ENCODE assay signal across 8 cellular contexts in the genomic region with DNA sequence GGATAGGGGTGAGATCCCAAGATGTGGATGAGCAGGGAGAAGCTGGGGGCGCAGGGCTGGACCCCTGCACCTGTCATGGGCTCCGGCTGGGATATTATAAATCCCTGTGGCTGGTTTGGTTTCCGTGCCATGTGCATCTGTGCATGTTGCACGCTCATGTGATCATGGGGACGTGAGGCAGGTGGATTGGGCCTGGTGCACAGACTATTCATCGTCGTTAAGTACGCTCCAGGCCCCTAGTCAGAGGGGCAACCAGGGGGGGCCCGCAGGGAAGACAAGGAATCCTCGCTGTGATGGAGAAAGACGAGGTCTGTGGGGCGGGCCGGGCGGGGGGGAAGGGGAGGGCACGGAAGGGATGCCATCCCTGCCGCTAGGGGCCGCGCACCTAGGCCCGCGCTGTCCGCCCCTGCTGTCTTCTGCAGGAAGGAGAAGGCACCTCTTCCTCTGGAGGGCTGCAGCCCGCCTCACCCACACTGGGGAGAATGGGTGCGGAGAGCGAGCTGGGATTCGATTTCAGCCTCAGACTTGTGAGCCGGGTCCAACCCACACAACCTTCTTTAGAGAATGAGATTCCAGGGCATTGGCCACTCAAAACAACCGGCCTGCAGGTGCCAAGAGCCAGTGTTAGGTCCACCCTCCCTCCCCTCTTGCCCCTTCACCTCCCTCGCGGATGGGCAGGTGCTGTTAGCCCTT. TPM values are rescaled to one million over a fixed set of nuclear protein-coding genes. Genes with fewer than 3 reads are reported as not detected.
DNase-seq lines count a peak whose midpoint lies in the region; ATAC-seq and TF ChIP-seq lines count a peak whose summit lies in the region.

No MANE protein-coding gene starts in this region.

- peaks cover 16 to 22% of the 10 kb centered on the region in 2 donors for H3K4me1 Mint-ChIP-seq in effector memory CD8-positive, alpha-beta T cell (ENCODE audit: low read depth in 2 of 2)

- H3K23ac ChIP-seq in neuronal stem cell (ENCODE audit: low read depth, low read length, poor library complexity), result no peak overlapping the region

- H4K91ac ChIP-seq in neuronal stem cell (ENCODE audit: low read depth, low read length, poor library complexity), result peak overlapping the region; percentile 22

- H3K4me3 ChIP-seq in H7 (ENCODE audit: insufficient read depth, low read depth, low read length), result peak overlapping the region; percentile 56
- peak overlapping the region; percentile 79 to 87 for H3K4me3 ChIP-seq in neuronal stem cell (ENCODE audit: low read length in 2 of 2)

- H3K4me2 ChIP-seq in neuronal stem cell (ENCODE audit: insufficient read depth, low read length, poor library complexity, severe bottlenecking), result peak overlapping the region; percentile 98

- no peaks in the 10 kb centered on the region for H3K9me3 Mint-ChIP-seq in effector memory CD8-positive, alpha-beta T cell

- no peaks in the 10 kb centered on the region for H3K9me3 ChIP-seq in neuronal stem cell (replicated peaks in 1 of 2; ENCODE audit: control insufficient read depth in 2 of 2, insufficient read depth in 1 of 2, low read depth in 1 of 2, low read length in 2 of 2)

- peak overlapping the region; percentile 93 to 96 for H3K4me3 Mint-ChIP-seq in effector memory CD8-positive, alpha-beta T cell

- H3K18ac ChIP-seq in neuronal stem cell (ENCODE audit: low read length), result peak overlapping the region; percentile 87

- H3K4me1 ChIP-seq in neuronal stem cell (ENCODE audit: control insufficient read depth in 2 of 2, insufficient read depth in 1 of 2, low read depth in 1 of 2, low read length in 2 of 2), result peaks cover 12 to 13% of the 10 kb centered on the region in 2 donors
- H3K4me1 ChIP-seq in foreskin keratinocyte, result peaks cover 10% of the 10 kb centered on the region

- peak overlapping the region; percentile 60 for H2BK15ac ChIP-seq in neuronal stem cell (ENCODE audit: low read length)

- H3K4ac ChIP-seq in neuronal stem cell (ENCODE audit: low read length), result no peak overlapping the region

- H3K27me3 Mint-ChIP-seq in effector memory CD8-positive, alpha-beta T cell, result no peaks in the 10 kb centered on the region

- H2AFZ ChIP-seq in neuronal stem cell (ENCODE audit: low read length), result peak overlapping the region; percentile 98

- H3K36me3 ChIP-seq in H7 (replicated peaks; ENCODE audit: control insufficient read depth, insufficient read depth, low read length) (peaks cover 19% of the 10 kb centered on the region), neuronal stem cell (replicated peaks in 1 of 2; ENCODE audit: control insufficient read depth in 2 of 2, insufficient read depth in 2 of 2, low read length in 2 of 2) (peaks cover 17 to 20% of the 10 kb centered on the region in 2 donors)

- peak overlapping the region in 1 of 2 donors; percentile 90 for H3K27ac Mint-ChIP-seq in effector memory CD8-positive, alpha-beta T cell

- H3K14ac ChIP-seq in neuronal stem cell (ENCODE audit: low read length), result no peak overlapping the region

- H3K27me3 ChIP-seq in H7 (ENCODE audit: control insufficient read depth, insufficient read depth, low read length) (no peaks in the 10 kb centered on the region; the same call in 1 of the 2 replicates), neuronal stem cell (ENCODE audit: control insufficient read depth in 3 of 3, insufficient read depth in 3 of 3, low read depth in 1 of 3, low read length in 3 of 3) (peaks cover 0 to 15% (median 0%) of the 10 kb centered on the region in 3 experiments), foreskin keratinocyte (peaks cover 2% of the 10 kb centered on the region)

- H2AK5ac ChIP-seq in neuronal stem cell (ENCODE audit: low read depth, low read length), result peak overlapping the region; percentile 90

- peak overlapping the region; percentile 91 for H3K9ac ChIP-seq in neuronal stem cell (ENCODE audit: low read depth, low read length, poor library complexity)

- no peak overlapping the region for H4K8ac ChIP-seq in neuronal stem cell (ENCODE audit: low read depth, low read length)

- DNase-seq in H7 (peak; percentile 93), RPMI8226 (peak; percentile 75), neuronal stem cell (ENCODE audit: low spot score) (peak; percentile 30), D341Med (ENCODE audit: low spot score) (no peak), foreskin keratinocyte (no peak), COR-L47 (lab: John Stamatoyannopoulos, UW) (no peak)
- no peak for DNase-seq in effector memory CD8-positive, alpha-beta T cell
- no peak for DNase-seq in activated CD4-positive, CD25-positive, alpha-beta regulatory T cell (lab: John Stamatoyannopoulos, UW)

- H2BK120ac ChIP-seq in neuronal stem cell (ENCODE audit: low read depth, low read length), result no peak overlapping the region

- no peak for ATAC-seq in effector memory CD8-positive, alpha-beta T cell (replicated peaks)
- ATAC-seq in foreskin keratinocyte, result no peak

- no peak for TF ChIP-seq CTCF in foreskin keratinocyte (conservative IDR thresholded peaks at IDR 0.05)

- peak overlapping the region; percentile 74 for H3K27ac ChIP-seq in neuronal stem cell (replicated peaks; ENCODE audit: low read length)
- H3K27ac ChIP-seq in foreskin keratinocyte, result no peak overlapping the region

- H3K79me1 ChIP-seq in neuronal stem cell (ENCODE audit: low read depth, low read length), result peaks cover 4% of the 10 kb centered on the region

- peak overlapping the region; percentile 97 for H2BK12ac ChIP-seq in neuronal stem cell (ENCODE audit: low read length)

- WGBS in neuronal stem cell (ENCODE audit: extremely low coverage in 2 of 2, insufficient read length in 2 of 2, insufficient replicate concordance in 1 of 2), 2 donors, result no CpG with 5 or more reads among the region's 29 CpGs

- peak overlapping the region; percentile 29 for H2BK5ac ChIP-seq in neuronal stem cell (ENCODE audit: low read length)

- peaks cover 13% of the 10 kb centered on the region for H3K36me3 Mint-ChIP-seq in effector memory CD8-positive, alpha-beta T cell (ENCODE audit: insufficient read depth)

RNA-seq across cellular contexts. Expression of a gene that starts 0.8 kb away (rescaled TPM):
- total RNA-seq in H7 (2014; rRNA removed; shearing (Covaris generic)), result 144 and 157 TPM in 2 replicates
- polyA plus RNA-seq in neuronal stem cell (2013, experiment 1 of 2), result 23.6 TPM
- polyA plus RNA-seq in neuronal stem cell (2013, experiment 2 of 2), result 22.6 TPM
- total RNA-seq in foreskin keratinocyte, result 30.5 and 38.9 TPM in 2 replicates
- polyA plus RNA-seq in foreskin keratinocyte, result 7.3 and 10.7 TPM in 2 replicates

Comparison
In these comparisons a context has a peak if more than half of its experiments do, and no peak if none do; other contexts are left out.
1. DNase-seq: peak in H7 (single experiment), RPMI8226 (single experiment) and neuronal stem cell (single experiment); none in effector memory CD8-positive, alpha-beta T cell (0 of 3), D341Med (single experiment), foreskin keratinocyte (0 of 2), COR-L47 (single experiment) and activated CD4-positive, CD25-positive, alpha-beta regulatory T cell (0 of 4).